In genomic region chr5:153640293-153640692, GRCh38 we compare ENCODE assay signal across 19 cellular contexts.
"Had no signal": no experiment of that assay in that cellular context is flagged by ENCODE, and none has a peak within 500 bp of the region (broad histone marks: within the 10 kb centered on the region; RNA-seq: fewer than 3 reads in every experiment).

No MANE protein-coding gene starts in this region.

- H3K4me1 ChIP-seq: foreskin keratinocyte, lower lobe of right lung had no signal

- ATAC-seq: foreskin keratinocyte, gastroesophageal sphincter, left lung, mucosa of descending colon had no signal

- DNase-seq: dermis blood vessel endothelial cell; dorsolateral prefrontal cortex; effector CD4-positive, alpha-beta T cell; effector memory CD4-positive, alpha-beta T cell; foreskin keratinocyte; heart left ventricle; hypothalamus; immature natural killer cell; islet precursor cell; kidney; kidney glomerular epithelial cell; left lung; lower lobe of right lung; mesenchymal stem cell; mucosa of descending colon had no signal

- H3K27me3 ChIP-seq: dorsolateral prefrontal cortex, esophagus muscularis mucosa, foreskin keratinocyte, gastroesophageal sphincter, heart left ventricle, hepatocyte, left lung had no signal

- H3K9me3 ChIP-seq: esophagus muscularis mucosa, gastroesophageal sphincter, heart left ventricle, left lung, lower lobe of right lung, mucosa of descending colon had no signal

- H3K4me3 ChIP-seq: coronary artery, dorsolateral prefrontal cortex, esophagus muscularis mucosa, gastroesophageal sphincter, heart left ventricle, hepatocyte, left lung, lower lobe of right lung, mucosa of descending colon had no signal

- H3K36me3 ChIP-seq: esophagus muscularis mucosa, gastroesophageal sphincter, heart left ventricle, left lung, lower lobe of right lung had no signal

- H3K27ac ChIP-seq: coronary artery, dorsolateral prefrontal cortex, esophagus muscularis mucosa, foreskin keratinocyte, gastroesophageal sphincter, hepatocyte, left lung, lower lobe of right lung had no signal
